In genomic region chr5:143464723-143465490, GRCh38 we compare ENCODE assay signal across 27 cellular contexts.
"Had no signal": no experiment of that assay in that cellular context is flagged by ENCODE, and none has a peak within 500 bp of the region (broad histone marks: within the 10 kb centered on the region; RNA-seq: fewer than 3 reads in every experiment).

No MANE protein-coding gene starts in this region.

- ATAC-seq: activated naive CD4-positive, alpha-beta T cell treated with anti-CD3 and anti-CD28 coated beads, Interleukin-2, amount 50 U/mL, for 72 hours; activated T-cell treated with anti-CD3 and anti-CD28 coated beads, Interleukin-2, amount 50 U/mL, for 72 hours; effector memory CD8-positive, alpha-beta T cell; WTC11 had no signal

- H3K27me3 ChIP-seq: esophagus squamous epithelium had no signal

- DNase-seq: activated CD4-positive, alpha-beta memory T cell treated with anti-CD3 and anti-CD28 coated beads, Interleukin-2, amount 10 ng/mL, durations not matched to agents 7 days and 5 days; activated CD4-positive, alpha-beta T cell treated with anti-CD3 and anti-CD28 coated beads for 1 hour; activated CD4-positive, alpha-beta T cell treated with anti-CD3 and anti-CD28 coated beads for 4 hours; activated CD4-positive, alpha-beta T cell treated with anti-CD3 and anti-CD28 coated beads, Interleukin-2, amount 10 ng/mL, durations not matched to agents 7 days and 5 days; activated CD4-positive, alpha-beta T cell treated with anti-CD3 and anti-CD28 coated beads, Interleukin-2, amount 50 U/mL, for 4 hours; activated CD8-positive, alpha-beta memory T cell treated with anti-CD3 and anti-CD28 coated beads, Interleukin-2, amount 50 U/mL, for 48 hours; activated gamma-delta T cell; activated naive CD4-positive, alpha-beta T cell; activated naive CD4-positive, alpha-beta T cell treated with anti-CD3 and anti-CD28 coated beads, Interleukin-2, amount 10 ng/mL, durations not matched to agents 7 days and 5 days; activated naive CD8-positive, alpha-beta T cell treated with anti-CD3 and anti-CD28 coated beads, Interleukin-2, amount 10 ng/mL, durations not matched to agents 7 days and 5 days; activated T-cell treated with anti-CD3 and anti-CD28 coated beads for 4 hours; activated T-cell treated with anti-CD3 and anti-CD28 coated beads, Interleukin-2, amount 50 U/mL, for 24 hours; activated T-cell treated with anti-CD3 and anti-CD28 coated beads, Interleukin-2, amount 50 U/mL, for 72 hours; amniotic stem cell; anterior cingulate cortex; caudate nucleus; cortex of kidney; dermis blood vessel endothelial cell; effector CD4-positive, alpha-beta T cell; effector memory CD8-positive, alpha-beta T cell; erythroblast; esophagus squamous epithelium; head of caudate nucleus; T-helper 2 cell had no signal

- H3K4me3 ChIP-seq: esophagus squamous epithelium had no signal

- H3K9me3 ChIP-seq: esophagus squamous epithelium had no signal

- H3K4me1 ChIP-seq: esophagus squamous epithelium had no signal

- H3K36me3 ChIP-seq: esophagus squamous epithelium had no signal

- H3K27ac ChIP-seq: esophagus squamous epithelium, VCaP had no signal
